Comparison of ENCODE assay signal across 8 cellular contexts in the genomic region with DNA sequence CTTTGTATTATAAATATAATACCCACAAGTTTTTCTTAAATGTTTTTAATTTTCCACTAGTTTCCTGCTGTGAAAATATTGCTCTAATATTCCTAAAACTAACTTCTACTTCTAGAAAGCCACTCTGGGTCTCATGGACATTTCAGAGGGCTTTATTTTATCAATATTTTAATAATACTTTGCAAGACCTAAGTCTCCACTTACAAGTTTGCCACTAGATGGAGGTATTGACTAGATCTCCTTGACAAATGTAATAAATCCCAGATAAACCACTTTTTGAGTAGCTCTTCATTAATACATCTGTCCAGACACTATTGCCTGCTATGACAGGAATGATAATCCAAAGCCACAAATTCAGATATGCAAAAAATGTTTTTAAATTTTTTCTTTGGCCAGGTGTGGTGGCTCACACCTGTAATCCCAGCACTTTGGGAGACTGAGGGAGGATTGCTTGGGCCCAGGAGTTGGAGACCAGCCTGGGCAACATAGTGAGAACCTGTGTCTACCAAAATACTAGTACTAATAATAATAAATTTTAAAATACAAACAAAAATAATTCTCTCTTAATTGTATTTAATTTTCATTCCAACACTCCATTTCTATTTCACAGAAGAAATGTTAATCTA. TPM values are rescaled to one million over a fixed set of nuclear protein-coding genes. Genes with fewer than 3 reads are reported as not detected.
DNase-seq lines count a peak whose midpoint lies in the region; ATAC-seq and TF ChIP-seq lines count a peak whose summit lies in the region.

No MANE protein-coding gene starts in this region.

- H3K4me3 ChIP-seq in fibroblast of the aortic adventitia (ENCODE audit: low read depth, low read length) (no peak overlapping the region), thyroid gland (replicated peaks in 1 of 3) (no peak overlapping the region)

- intact Hi-C loops in thyroid gland (cut with DNase I): no loop called here

- TF ChIP-seq CTCF in fibroblast of the aortic adventitia (IDR thresholded peaks at IDR 0.05; ENCODE audit: insufficient read depth, low read length) (peak; percentile 62), thyroid gland (IDR thresholded peaks at IDR 0.05) (peak; percentile 38 to 72 (median 52))

- TF ChIP-seq POLR2A in thyroid gland (IDR thresholded peaks at IDR 0.05): no peak

- H3K27me3 ChIP-seq in thyroid gland: no peaks in the 10 kb centered on the region

- no peaks in the 10 kb centered on the region for H3K36me3 ChIP-seq in thyroid gland

- peaks cover 19 to 31% of the 10 kb centered on the region in 2 donors for H3K4me1 ChIP-seq in thyroid gland

- peak; percentile 57 for TF ChIP-seq RAD21 in Ishikawa (IDR thresholded peaks at IDR 0.05; ENCODE audit: low read depth)

- DNase-seq in D341Med (ENCODE audit: low spot score) (peak; percentile 30), RPMI8226 (peak; percentile 38), fibroblast of the aortic adventitia (ENCODE audit: low read depth) (peak; percentile 82), thyroid gland (no peak)
- no peak for DNase-seq in activated naive CD4-positive, alpha-beta T cell treated with anti-CD3 and anti-CD28 coated beads, Interleukin-2, amount 50 U/mL, for 16 hours
- DNase-seq in activated T-cell treated with anti-CD3 and anti-CD28 coated beads, Interleukin-2, amount 50 U/mL, for 48 hours: no peak

- H3K9me3 ChIP-seq in thyroid gland: no peaks in the 10 kb centered on the region

- no peak overlapping the region for H3K27ac ChIP-seq in thyroid gland

- no peak for ATAC-seq in GM21576 (IDR thresholded peaks at IDR 0.05; ENCODE audit: unreplicated experiment)

- TF ChIP-seq EP300 in Ishikawa (IDR thresholded peaks at IDR 0.05; ENCODE audit: borderline replicate concordance): no peak

TF ChIP-seq in Ishikawa, 13 proteins besides CTCF, POLR2A, EP300 and RAD21:
- TF ChIP-seq YY1 (IDR thresholded peaks at IDR 0.05; ENCODE audit: low read depth): no peak
- TF ChIP-seq, protein P1, sequence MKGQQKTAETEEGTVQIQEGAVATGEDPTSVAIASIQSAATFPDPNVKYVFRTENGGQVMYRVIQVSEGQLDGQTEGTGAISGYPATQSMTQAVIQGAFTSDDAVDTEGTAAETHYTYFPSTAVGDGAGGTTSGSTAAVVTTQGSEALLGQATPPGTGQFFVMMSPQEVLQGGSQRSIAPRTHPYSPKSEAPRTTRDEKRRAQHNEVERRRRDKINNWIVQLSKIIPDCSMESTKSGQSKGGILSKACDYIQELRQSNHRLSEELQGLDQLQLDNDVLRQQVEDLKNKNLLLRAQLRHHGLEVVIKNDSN (IDR thresholded peaks at IDR 0.05): no peak
- no peak for TF ChIP-seq CEBPB (IDR thresholded peaks at IDR 0.05)
- TF ChIP-seq, protein P2, sequence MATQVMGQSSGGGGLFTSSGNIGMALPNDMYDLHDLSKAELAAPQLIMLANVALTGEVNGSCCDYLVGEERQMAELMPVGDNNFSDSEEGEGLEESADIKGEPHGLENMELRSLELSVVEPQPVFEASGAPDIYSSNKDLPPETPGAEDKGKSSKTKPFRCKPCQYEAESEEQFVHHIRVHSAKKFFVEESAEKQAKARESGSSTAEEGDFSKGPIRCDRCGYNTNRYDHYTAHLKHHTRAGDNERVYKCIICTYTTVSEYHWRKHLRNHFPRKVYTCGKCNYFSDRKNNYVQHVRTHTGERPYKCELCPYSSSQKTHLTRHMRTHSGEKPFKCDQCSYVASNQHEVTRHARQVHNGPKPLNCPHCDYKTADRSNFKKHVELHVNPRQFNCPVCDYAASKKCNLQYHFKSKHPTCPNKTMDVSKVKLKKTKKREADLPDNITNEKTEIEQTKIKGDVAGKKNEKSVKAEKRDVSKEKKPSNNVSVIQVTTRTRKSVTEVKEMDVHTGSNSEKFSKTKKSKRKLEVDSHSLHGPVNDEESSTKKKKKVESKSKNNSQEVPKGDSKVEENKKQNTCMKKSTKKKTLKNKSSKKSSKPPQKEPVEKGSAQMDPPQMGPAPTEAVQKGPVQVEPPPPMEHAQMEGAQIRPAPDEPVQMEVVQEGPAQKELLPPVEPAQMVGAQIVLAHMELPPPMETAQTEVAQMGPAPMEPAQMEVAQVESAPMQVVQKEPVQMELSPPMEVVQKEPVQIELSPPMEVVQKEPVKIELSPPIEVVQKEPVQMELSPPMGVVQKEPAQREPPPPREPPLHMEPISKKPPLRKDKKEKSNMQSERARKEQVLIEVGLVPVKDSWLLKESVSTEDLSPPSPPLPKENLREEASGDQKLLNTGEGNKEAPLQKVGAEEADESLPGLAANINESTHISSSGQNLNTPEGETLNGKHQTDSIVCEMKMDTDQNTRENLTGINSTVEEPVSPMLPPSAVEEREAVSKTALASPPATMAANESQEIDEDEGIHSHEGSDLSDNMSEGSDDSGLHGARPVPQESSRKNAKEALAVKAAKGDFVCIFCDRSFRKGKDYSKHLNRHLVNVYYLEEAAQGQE (IDR thresholded peaks at IDR 0.05; ENCODE audit: low read depth): no peak
- no peak for TF ChIP-seq TCF12 (IDR thresholded peaks at IDR 0.05; ENCODE audit: low read depth)
- TF ChIP-seq ZBTB7A (IDR thresholded peaks at IDR 0.05; ENCODE audit: low read depth): no peak
TF ChIP-seq in Ishikawa: peak in this region for 0.

RNA-seq across cellular contexts. Expression of a gene that starts 3.5 kb away (rescaled TPM):
- total RNA-seq in fibroblast of the aortic adventitia (ENCODE audit: low replicate concordance): 81.7 and 85.9 TPM in 2 replicates
- total RNA-seq in thyroid gland: 100 to 1,000 TPM in 2 of 4 donors, 10 to 100 TPM in 2; 69.9 to 399 (median 144) TPM

Comparison
In these comparisons a context has a peak if more than half of its experiments do, and no peak if none do; other contexts are left out.
1. DNase-seq: peak in D341Med (single experiment), RPMI8226 (single experiment) and fibroblast of the aortic adventitia (single experiment); none in thyroid gland (0 of 2), activated naive CD4-positive, alpha-beta T cell treated with anti-CD3 and anti-CD28 coated beads, Interleukin-2, amount 50 U/mL, for 16 hours (single experiment) and activated T-cell treated with anti-CD3 and anti-CD28 coated beads, Interleukin-2, amount 50 U/mL, for 48 hours (0 of 2).